16 cellular contexts compared by ENCODE assay signal in genomic region chr4:128388352-128388630, GRCh38.
A peak's percentile ranks its signal among the peaks of the same experiment; 100 is the strongest.
DNase-seq lines count a peak whose midpoint lies in the region; ATAC-seq and TF ChIP-seq lines count a peak whose summit lies in the region.
"Had no signal": no experiment of that assay in that cellular context is flagged by ENCODE, and none has a peak within 500 bp of the region (broad histone marks: within the 10 kb centered on the region; RNA-seq: fewer than 3 reads in every experiment).

No MANE protein-coding gene starts in this region.

- TF ChIP-seq POLR2A in esophagus squamous epithelium (IDR thresholded peaks at IDR 0.05) (no peak), sigmoid colon (IDR thresholded peaks at IDR 0.05) (no peak)

- in situ Hi-C loops in Caki2 (cut with HindIII; ENCODE audit: low pct_unique_long_range_greater_than_20kb, low sequenced_read_pairs): no loop called here
- in situ Hi-C loops in Panc1 (cut with HindIII; ENCODE audit: low pct_unique_long_range_greater_than_20kb, low sequenced_read_pairs): no loop called here

- no peak for TF ChIP-seq EP300 in sigmoid colon (IDR thresholded peaks at IDR 0.05)

- H3K4me1 ChIP-seq in Panc1 (ENCODE audit: control insufficient read depth, insufficient read depth, low read length) (peaks cover 24% of the 10 kb centered on the region), esophagus squamous epithelium (peaks cover 28 to 77% (median 33%) of the 10 kb centered on the region in 3 donors), sigmoid colon (peaks cover 0 to 84% (median 75%) of the 10 kb centered on the region in 4 donors), aorta (ENCODE audit: control insufficient read depth in 1 of 2, insufficient read depth in 2 of 2, low read length in 2 of 2) (peaks cover 4 to 5% of the 10 kb centered on the region in 2 donors)

- H3K36me3 ChIP-seq in Panc1 (ENCODE audit: control insufficient read depth, insufficient read depth, low read length) (no peaks in the 10 kb centered on the region), esophagus squamous epithelium (no peaks in the 10 kb centered on the region), sigmoid colon (no peaks in the 10 kb centered on the region), aorta (ENCODE audit: control insufficient read depth in 1 of 2, insufficient read depth in 2 of 2, low read length in 1 of 2) (no peaks in the 10 kb centered on the region)

- ATAC-seq in Panc1 (no peak), HG02798 (IDR thresholded peaks at IDR 0.05; ENCODE audit: poor library complexity, unreplicated experiment) (no peak), aorta (ENCODE audit: low FRiP score) (no peak)
- ATAC-seq: left ventricle myocardium superior; stimulated activated naive CD8-positive, alpha-beta T cell treated with anti-CD3 and anti-CD28 coated beads, Interleukin-15, Interleukin-2, amounts not matched to agents 100 U/mL and 50 U/mL, for 24 hours had no signal

- WGBS in esophagus squamous epithelium, 2 donors: 54 to 76% methylated on average over 3 of the region's 3 CpGs
- 89 to 92% methylated on average over 3 of the region's 3 CpGs for WGBS in sigmoid colon, 2 donors
- WGBS in aorta, 2 donors: 94 to 98% methylated on average over 3 of the region's 3 CpGs

- H3K27ac ChIP-seq in Panc1 (ENCODE audit: low read length) (peak overlapping the region; percentile 70), esophagus squamous epithelium (peak overlapping the region in 3 of 4 donors; percentile 86 to 90 (median 88)), sigmoid colon (peak overlapping the region; percentile 82 to 88 (median 84)), aorta (ENCODE audit: low read depth in 1 of 2, low read length in 2 of 2) (no peak overlapping the region)

- H3K9me3 ChIP-seq in Panc1 (ENCODE audit: control insufficient read depth, insufficient read depth, low read depth, low read length): no peaks in the 10 kb centered on the region
- no peaks in the 10 kb centered on the region for H3K9me3 ChIP-seq in esophagus squamous epithelium
- no peaks in the 10 kb centered on the region for H3K9me3 ChIP-seq in sigmoid colon
- H3K9me3 ChIP-seq in aorta (ENCODE audit: control insufficient read depth, low read length): no peaks in the 10 kb centered on the region

- POLR2A ChIA-PET in Panc1 (lab: Charles Lee): no interaction called here

- intact Hi-C loops in Panc1 (cut with micrococcal nuclease; ENCODE audit: unreplicated experiment): no loop called here
- intact Hi-C loops in esophagus squamous epithelium (cut with DNase I): no loop called here
- intact Hi-C loops in sigmoid colon (cut with DNase I): loop anchor here (5.0 kb wide), 3 partner anchors 326 to 704 kb away; partner anchors contain the start of genes LARP1B and SCLT1
- intact Hi-C loops in aorta (cut with DNase I): loop anchor here (5.0 to 10.0 kb wide), 2 partner anchors 127 to 424 kb away; no protein-coding TSS in a partner anchor

- BruUV-seq in Panc1 (replicated peaks; lab: Mats Ljungman, UMichigan): no TSS peak

- DNase-seq in Caki2 (ENCODE audit: low read depth) (peak; percentile 79), Panc1 (ENCODE audit: low read depth, low spot score) (no peak), esophagus squamous epithelium (lab: John Stamatoyannopoulos, UW) (no peak), sigmoid colon (no peak), aorta (no peak), AML-193 (lab: John Stamatoyannopoulos, UW) (no peak)
- DNase-seq in stimulated activated CD4-positive, alpha-beta T cell treated with anti-CD3 and anti-CD28 coated beads, Interleukin-2, amount 100 ng/mL, for 24 hours: no peak
- DNase-seq: activated CD4-positive, alpha-beta T cell treated with anti-CD3 and anti-CD28 coated beads, Interleukin-2, amount 50 U/mL, for 4 hours; activated T-cell treated with anti-CD3 and anti-CD28 coated beads, Interleukin-2, amount 50 U/mL, for 24 hours; GDM1; left ventricle myocardium superior; MV-4-11; NCI-H2107; NCI-H774; stimulated activated naive CD8-positive, alpha-beta T cell treated with anti-CD3 and anti-CD28 coated beads, Interleukin-15, Interleukin-2, amounts not matched to agents 100 U/mL and 50 U/mL, for 24 hours had no signal

- TF ChIP-seq CTCF in Panc1 (IDR thresholded peaks at IDR 0.05): no peak
- no peak for TF ChIP-seq CTCF in esophagus squamous epithelium (IDR thresholded peaks at IDR 0.05)
- TF ChIP-seq CTCF in sigmoid colon (IDR thresholded peaks at IDR 0.05): no peak

- no peak overlapping the region for H3K4me3 ChIP-seq in Panc1 (ENCODE audit: low read depth in 2 of 2, low read length in 2 of 2)
- H3K4me3 ChIP-seq in esophagus squamous epithelium: no peak overlapping the region
- H3K4me3 ChIP-seq in sigmoid colon: no peak overlapping the region
- no peak overlapping the region for H3K4me3 ChIP-seq in aorta (ENCODE audit: low read length in 2 of 2)

- CTCF ChIA-PET in Panc1 (lab: Charles Lee): no interaction called here

- H3K27me3 ChIP-seq in Panc1 (ENCODE audit: control insufficient read depth, insufficient read depth, low read length) (no peaks in the 10 kb centered on the region), esophagus squamous epithelium (no peaks in the 10 kb centered on the region), sigmoid colon (no peaks in the 10 kb centered on the region), aorta (ENCODE audit: control insufficient read depth in 1 of 2, insufficient read depth in 2 of 2, low read length in 1 of 2) (no peaks in the 10 kb centered on the region)

Comparison
In these comparisons a context has a peak if more than half of its experiments do, and no peak if none do; other contexts are left out.
1. H3K27ac ChIP-seq: peak in Panc1 (single experiment), esophagus squamous epithelium (3 of 4) and sigmoid colon (4 of 4); none in aorta (0 of 2).
2. intact Hi-C loops: an anchor here in sigmoid colon (5.0 kb wide) and aorta (5.0 to 10.0 kb wide); none called in Panc1 and esophagus squamous epithelium.